8 cellular contexts compared by ENCODE assay signal in genomic region chr16:56617212-56618085, GRCh38. TPM values are rescaled to one million over a fixed set of nuclear protein-coding genes. Genes with fewer than 3 reads are reported as not detected.
A peak's percentile ranks its signal among the peaks of the same experiment; 100 is the strongest.
DNase-seq lines count a peak whose midpoint lies in the region; ATAC-seq and TF ChIP-seq lines count a peak whose summit lies in the region.

No MANE protein-coding gene starts in this region.

- H3K9me2 ChIP-seq in PC-3 (replicated peaks; ENCODE audit: low read length) = no peaks in the 10 kb centered on the region

- no peaks in the 10 kb centered on the region for H3K36me3 ChIP-seq in ectodermal cell (ENCODE audit: control insufficient read depth, insufficient read depth, low read length)
- no peaks in the 10 kb centered on the region for H3K36me3 ChIP-seq in lung (ENCODE audit: control insufficient read depth in 2 of 2, insufficient read depth in 2 of 2, low read length in 2 of 2)
- no peaks in the 10 kb centered on the region for H3K36me3 ChIP-seq in PC-3 (ENCODE audit: low read depth, low read length)

- H3K27ac ChIP-seq in ectodermal cell (ENCODE audit: insufficient read depth, low read depth, low read length, poor library complexity, severe bottlenecking) = no peak overlapping the region
- peak overlapping the region in 1 of 2 donors; percentile 75 for H3K27ac ChIP-seq in lung (ENCODE audit: low read depth in 1 of 2, low read length in 1 of 2)
- H3K27ac ChIP-seq in PC-3 (ENCODE audit: low read length) = no peak overlapping the region

- H3K27me3 Mint-ChIP-seq in Calu3 (ENCODE audit: unreplicated experiment) = peaks cover 36% of the 10 kb centered on the region

- intact Hi-C loops in Calu3 (cut with micrococcal nuclease; ENCODE audit: unreplicated experiment) (no loop called here), PC-3 (cut with micrococcal nuclease) (no loop called here)

- no peak overlapping the region for H3K4me2 ChIP-seq in PC-3 (ENCODE audit: low read length)

- H3K79me2 ChIP-seq in PC-3 (ENCODE audit: low read length) = no peaks in the 10 kb centered on the region

- H3K36me3 Mint-ChIP-seq in Calu3 (ENCODE audit: insufficient read depth, unreplicated experiment) = no peaks in the 10 kb centered on the region
- H3K36me3 Mint-ChIP-seq in stimulated activated effector memory CD8-positive, alpha-beta T cell treated with anti-CD3 and anti-CD28 coated beads, Interleukin-12 subunit alpha, Interleukin-12 subunit beta, amount 100 ng/mL, for 72 hours = no peaks in the 10 kb centered on the region

- H3K27ac Mint-ChIP-seq in Calu3 (ENCODE audit: unreplicated experiment) = no peak overlapping the region
- no peak overlapping the region for H3K27ac Mint-ChIP-seq in stimulated activated effector memory CD8-positive, alpha-beta T cell treated with anti-CD3 and anti-CD28 coated beads, Interleukin-12 subunit alpha, Interleukin-12 subunit beta, amount 100 ng/mL, for 72 hours

- no peak overlapping the region for H2AFZ ChIP-seq in PC-3 (ENCODE audit: low read length)

- ATAC-seq in lung (ENCODE audit: insufficient read depth, low FRiP score) (peak; percentile 85), GM19455 (IDR thresholded peaks at IDR 0.05; ENCODE audit: unreplicated experiment) (no peak), PC-3 (no peak), GM18505 (IDR thresholded peaks at IDR 0.05; ENCODE audit: unreplicated experiment) (no peak)
- ATAC-seq in stimulated activated effector memory CD8-positive, alpha-beta T cell treated with anti-CD3 and anti-CD28 coated beads, Interleukin-12 subunit alpha, Interleukin-12 subunit beta, amount 100 ng/mL, for 72 hours = peak; percentile 62

- peaks cover 20% of the 10 kb centered on the region for H3K4me1 Mint-ChIP-seq in Calu3 (ENCODE audit: low read depth, unreplicated experiment)
- peaks cover 33% of the 10 kb centered on the region for H3K4me1 Mint-ChIP-seq in stimulated activated effector memory CD8-positive, alpha-beta T cell treated with anti-CD3 and anti-CD28 coated beads, Interleukin-12 subunit alpha, Interleukin-12 subunit beta, amount 100 ng/mL, for 72 hours

- H3K4me1 ChIP-seq in ectodermal cell (ENCODE audit: control insufficient read depth, insufficient read depth, low read length) (peaks cover 14% of the 10 kb centered on the region), lung (ENCODE audit: control insufficient read depth in 2 of 2, insufficient read depth in 2 of 2, low read length in 2 of 2) (peaks cover 0 to 14% of the 10 kb centered on the region in 2 donors), PC-3 (ENCODE audit: insufficient read depth, low read length) (peaks cover 32% of the 10 kb centered on the region)

- 4 to 6% methylated on average over 41 of the region's 41 CpGs for WGBS in ectodermal cell, 2 experiments
- WGBS in lung, 2 donors = 2 to 4% methylated on average over 36 to 41 of the region's 41 CpGs

- no TSS peak for BruUV-seq in Calu3 (replicated peaks; lab: Mats Ljungman, UMichigan)
- no TSS peak for BruUV-seq in PC-3 (replicated peaks; lab: Mats Ljungman, UMichigan)

- H3K9me3 Mint-ChIP-seq in Calu3 (ENCODE audit: low read depth, unreplicated experiment) = no peaks in the 10 kb centered on the region
- no peaks in the 10 kb centered on the region for H3K9me3 Mint-ChIP-seq in stimulated activated effector memory CD8-positive, alpha-beta T cell treated with anti-CD3 and anti-CD28 coated beads, Interleukin-12 subunit alpha, Interleukin-12 subunit beta, amount 100 ng/mL, for 72 hours

- TF ChIP-seq POLR2A in GM18505 (IDR thresholded peaks at IDR 0.05; ENCODE audit: borderline replicate concordance, extremely low read depth, insufficient read depth, insufficient read length) = no peak

- POLR2A ChIA-PET in PC-3 (lab: Charles Lee; ENCODE audit: unreplicated experiment) = no interaction called here

- H3K4me3 ChIP-seq in ectodermal cell (ENCODE audit: insufficient read depth, low read depth, low read length) = peak overlapping the region; percentile 23
- peak overlapping the region; percentile 1 for H3K4me3 ChIP-seq in lung
- H3K4me3 ChIP-seq in PC-3 (ENCODE audit: low read length) = no peak overlapping the region

- H3K9me3 ChIP-seq in ectodermal cell (ENCODE audit: control insufficient read depth, low read length) (no peaks in the 10 kb centered on the region), lung (ENCODE audit: control insufficient read depth in 2 of 2, insufficient read depth in 1 of 2, low read length in 1 of 2) (peaks cover 0 to 2% of the 10 kb centered on the region in 2 donors), PC-3 (ENCODE audit: low read length) (no peaks in the 10 kb centered on the region)

- H3K9ac ChIP-seq in PC-3 (ENCODE audit: low read length) = no peak overlapping the region

- CTCF ChIA-PET in Calu3 (lab: Charles Lee) (interaction anchor here (1.0 to 1.1 kb wide), 2 partner anchors 17 to 36 kb away, joined by 4 read pairs; no protein-coding TSS in a partner anchor), PC-3 (lab: Charles Lee) (no interaction called here)

- peaks cover 76% of the 10 kb centered on the region for H3K27me3 ChIP-seq in ectodermal cell (ENCODE audit: control insufficient read depth, insufficient read depth, low read length, poor library complexity, severe bottlenecking)
- H3K27me3 ChIP-seq in lung (ENCODE audit: control insufficient read depth, insufficient read depth) = no peaks in the 10 kb centered on the region
- H3K27me3 ChIP-seq in PC-3 (ENCODE audit: low read length) = no peaks in the 10 kb centered on the region

- TF ChIP-seq CTCF in Calu3 (IDR thresholded peaks at IDR 0.05; ENCODE audit: unreplicated experiment) = no peak
- no peak for TF ChIP-seq CTCF in lung (IDR thresholded peaks at IDR 0.05; ENCODE audit: control extremely low read depth, extremely low read depth)
- TF ChIP-seq CTCF in PC-3 (conservative IDR thresholded peaks at IDR 0.05; ENCODE audit: low read depth, low read length) = no peak

- H3F3A ChIP-seq in PC-3 (ENCODE audit: low read length, unreplicated experiment) = no peaks in the 10 kb centered on the region

- DNase-seq in Calu3 = no peak
- DNase-seq in T-helper 22 cell (ENCODE audit: low read depth) = peak; percentile 23
- peak; percentile 81 for DNase-seq in lung (ENCODE audit: low spot score)
- DNase-seq in stimulated activated effector memory CD8-positive, alpha-beta T cell treated with anti-CD3 and anti-CD28 coated beads, Interleukin-12 subunit alpha, Interleukin-12 subunit beta, amount 100 ng/mL, for 72 hours (ENCODE audit: low spot score in 2 of 2) = no peak
- DNase-seq in PC-3 = no peak

- H4K20me1 ChIP-seq in PC-3 (ENCODE audit: low read length) = no peaks in the 10 kb centered on the region

- H3K4me3 Mint-ChIP-seq in Calu3 (ENCODE audit: low read depth, unreplicated experiment) = peak overlapping the region; percentile 50
- peak overlapping the region; percentile 42 for H3K4me3 Mint-ChIP-seq in stimulated activated effector memory CD8-positive, alpha-beta T cell treated with anti-CD3 and anti-CD28 coated beads, Interleukin-12 subunit alpha, Interleukin-12 subunit beta, amount 100 ng/mL, for 72 hours

RNA-seq across cellular contexts. Expression of gene MT1E, which starts 8.1 kb away (rescaled TPM):
- total RNA-seq in Calu3 (2022) (not detected in 2 replicates), lung (100 to 1,000 TPM in 1 of 2 donors, 10 to 100 TPM in 1; 22.1 to 251 TPM), PC-3 (2014; rRNA removed) (not detected in 2 replicates)
- 8.1 TPM for polyA plus RNA-seq in ectodermal cell (2013, experiment 1 of 4)
- polyA plus RNA-seq in ectodermal cell (2013, experiment 2 of 4) = 1.0 TPM
- polyA plus RNA-seq in ectodermal cell (2013, experiment 3 of 4) = 1.8 TPM
- polyA plus RNA-seq in ectodermal cell (2013, experiment 4 of 4) = 5.6 TPM
- 100 to 1,000 TPM in 1 of 2 donors, 10 to 100 TPM in 1; 66.9 to 746 TPM for polyA plus RNA-seq in lung

RNA-seq across cellular contexts. Expression of gene MT2A, which starts 9.1 kb away (rescaled TPM):
- total RNA-seq in Calu3 (2022) (8.2 and 28.1 TPM in 2 replicates), lung (100 to 1,000 TPM in 1 of 2 donors, 10 to 100 TPM in 1; 17.6 to 521 TPM), PC-3 (2014; rRNA removed) (683 and 758 TPM in 2 replicates)
- 24.8 TPM for polyA plus RNA-seq in ectodermal cell (2013, experiment 1 of 4)
- polyA plus RNA-seq in ectodermal cell (2013, experiment 2 of 4) = 3.4 TPM
- polyA plus RNA-seq in ectodermal cell (2013, experiment 3 of 4) = 10.2 TPM
- 11.5 TPM for polyA plus RNA-seq in ectodermal cell (2013, experiment 4 of 4)
- 1,000 to 10,000 TPM in 1 of 2 donors, 100 to 1,000 TPM in 1; 903 to 1,104 TPM for polyA plus RNA-seq in lung

RNA-seq across cellular contexts. Expression of gene MT1M, which starts 15.0 kb away (rescaled TPM):
- total RNA-seq in Calu3 (2022) (not detected in 2 replicates), lung (10 to 100 TPM in 1 of 2 donors, under 1 TPM in 1; 0.88 to 51.9 TPM), PC-3 (2014; rRNA removed) (1.3 and 1.5 TPM in 2 replicates)
- 0.89 TPM for polyA plus RNA-seq in ectodermal cell (2013, experiment 1 of 4)
- not detected for polyA plus RNA-seq in ectodermal cell (2013, experiment 2 of 4)
- polyA plus RNA-seq in ectodermal cell (2013, experiment 3 of 4) = not detected
- 1.4 TPM for polyA plus RNA-seq in ectodermal cell (2013, experiment 4 of 4)
- 100 to 1,000 TPM in 1 of 2 donors, 10 to 100 TPM in 1; 35.2 to 251 TPM for polyA plus RNA-seq in lung

RNA-seq across cellular contexts. Expression of gene MT1A, which starts 21.0 kb away (rescaled TPM):
- not detected in 2 replicates for total RNA-seq in Calu3 (2022)
- not detected for polyA plus RNA-seq in ectodermal cell (2013, experiment 1 of 4)
- not detected for polyA plus RNA-seq in ectodermal cell (2013, experiment 2 of 4)
- polyA plus RNA-seq in ectodermal cell (2013, experiment 3 of 4) = not detected
- not detected for polyA plus RNA-seq in ectodermal cell (2013, experiment 4 of 4)
- 10 to 100 TPM in 1 of 2 donors, 1 to 10 TPM in 1; 1.1 to 36.2 TPM for total RNA-seq in lung
- polyA plus RNA-seq in lung = 100 to 1,000 TPM in 1 of 2 donors, 10 to 100 TPM in 1; 66.7 to 438 TPM
- total RNA-seq in PC-3 (2014; rRNA removed) = not detected in 2 replicates

RNA-seq across cellular contexts. Expression of gene MT3, which starts 28.1 kb away (rescaled TPM):
- total RNA-seq in Calu3 (2022) (not detected in 2 replicates), lung (not detected), PC-3 (2014; rRNA removed) (not detected in 2 replicates)
- not detected for polyA plus RNA-seq in ectodermal cell (2013, experiment 1 of 4)
- polyA plus RNA-seq in ectodermal cell (2013, experiment 2 of 4) = not detected
- polyA plus RNA-seq in ectodermal cell (2013, experiment 3 of 4) = not detected
- polyA plus RNA-seq in ectodermal cell (2013, experiment 4 of 4) = not detected
- 1 to 10 TPM; 1.3 to 4.4 TPM for polyA plus RNA-seq in lung

Comparison
In these comparisons a context has a peak if more than half of its experiments do, and no peak if none do; other contexts are left out.
1. DNase-seq: peak in T-helper 22 cell (single experiment) and lung (single experiment); none in Calu3 (single experiment), stimulated activated effector memory CD8-positive, alpha-beta T cell treated with anti-CD3 and anti-CD28 coated beads, Interleukin-12 subunit alpha, Interleukin-12 subunit beta, amount 100 ng/mL, for 72 hours (0 of 2) and PC-3 (single experiment).
2. ATAC-seq: peak in lung (single experiment) and stimulated activated effector memory CD8-positive, alpha-beta T cell treated with anti-CD3 and anti-CD28 coated beads, Interleukin-12 subunit alpha, Interleukin-12 subunit beta, amount 100 ng/mL, for 72 hours (single experiment); none in GM19455 (single experiment), PC-3 (single experiment) and GM18505 (single experiment).
3. RNA of gene MT1E, which starts 8.1 kb away (total RNA-seq): 22.1 to 251 TPM in lung; not detected in Calu3 and not detected in PC-3; every median in the first group is over 10 times any median in the second.